ENCODE assay signal across 1 cellular context in genomic region chr1:92080128-92080985, GRCh38.
TF ChIP-seq lines count a peak whose summit lies in the region.

TSS of gene BTBD8 (plus strand) at chr1:92080345. CDS start at chr1:92080572, 227 bp downstream.

TF ChIP-seq in HepG2, 621 proteins besides CTCF, POLR2A, EP300 and RAD21 (continued from another document):
- TF ChIP-seq MNT (IDR thresholded peaks at IDR 0.05) (no peak), ZNF552 (CRISPR knock-in tag; IDR thresholded peaks at IDR 0.05; ENCODE audit: borderline replicate concordance) (no peak), GFI1 (CRISPR knock-in tag; IDR thresholded peaks at IDR 0.05; ENCODE audit: borderline replicate concordance) (no peak), ZNF546 (CRISPR knock-in tag; conservative IDR thresholded peaks at IDR 0.05) (0 out of 2 replicates have a peak, but pooled peaks have one; percentile 59), TAF1 (CRISPR knock-in tag; IDR thresholded peaks at IDR 0.05) (0 out of 2 replicates have a peak, but pooled peaks have one; percentile 28), NR2C2 (CRISPR knock-in tag; IDR thresholded peaks at IDR 0.05; ENCODE audit: borderline replicate concordance) (peak; percentile 75), MXI1 (IDR thresholded peaks at IDR 0.05; ENCODE audit: borderline replicate concordance, low read depth, low read length) (peak; percentile 31; the same call in 1 of the 3 replicates), NFKB2 (CRISPR knock-in tag; IDR thresholded peaks at IDR 0.05; ENCODE audit: borderline replicate concordance) (peak; percentile 65; the same call in 1 of the 2 replicates), MBD4 (IDR thresholded peaks at IDR 0.05; ENCODE audit: borderline replicate concordance, low read length) (no peak), ZNF441 (CRISPR knock-in tag; IDR thresholded peaks at IDR 0.05; ENCODE audit: borderline replicate concordance) (peak; percentile 38; the same call in 1 of the 2 replicates), NRL (CRISPR knock-in tag; IDR thresholded peaks at IDR 0.05; ENCODE audit: borderline replicate concordance) (peak; percentile 81; the same call in 1 of the 2 replicates), HOXA3 (CRISPR knock-in tag; IDR thresholded peaks at IDR 0.05) (peak; percentile 51; the same call in 1 of the 2 replicates), ZNF563 (CRISPR knock-in tag; IDR thresholded peaks at IDR 0.05) (peak; percentile 44; the same call in 1 of the 2 replicates), SRSF1 (optimal IDR thresholded peaks at IDR 0.05; ENCODE audit: low read depth, low read length) (peak; percentile 76), CENPBD1 (CRISPR knock-in tag; IDR thresholded peaks at IDR 0.05; ENCODE audit: borderline replicate concordance, low read depth) (no peak), CHD4 (IDR thresholded peaks at IDR 0.05; ENCODE audit: borderline replicate concordance, low read length) (no peak), MYPOP (CRISPR knock-in tag; IDR thresholded peaks at IDR 0.05) (peak; percentile 31; the same call in 1 of the 2 replicates), EED (CRISPR knock-in tag; IDR thresholded peaks at IDR 0.05) (no peak), ZSCAN9 (CRISPR knock-in tag; IDR thresholded peaks at IDR 0.05; ENCODE audit: borderline replicate concordance) (peak; percentile 25; the same call in 1 of the 2 replicates), PITX1 (CRISPR knock-in tag; IDR thresholded peaks at IDR 0.05) (0 out of 2 replicates have a peak, but pooled peaks have one; percentile 35), SRY (CRISPR knock-in tag; IDR thresholded peaks at IDR 0.05) (peak; percentile 81), ZFX (CRISPR knock-in tag; IDR thresholded peaks at IDR 0.05; ENCODE audit: low read depth) (peak; percentile 75), AHR (CRISPR knock-in tag; IDR thresholded peaks at IDR 0.05) (no peak), SOX5 (CRISPR knock-in tag; IDR thresholded peaks at IDR 0.05; ENCODE audit: borderline replicate concordance) (0 out of 2 replicates have a peak, but pooled peaks have one; percentile 11), ELF1 (CRISPR knock-in tag; IDR thresholded peaks at IDR 0.05) (peak; percentile 37; the same call in 1 of the 2 replicates)
